In genomic region chr15:96359371-96359771, GRCh38 we compare ENCODE assay signal across 13 cellular contexts. TPM values are rescaled to one million over a fixed set of nuclear protein-coding genes. Genes with fewer than 3 reads are reported as not detected.
DNase-seq lines count a peak whose midpoint lies in the region; ATAC-seq and TF ChIP-seq lines count a peak whose summit lies in the region.
"Had no signal": no experiment of that assay in that cellular context is flagged by ENCODE, and none has a peak within 500 bp of the region (broad histone marks: within the 10 kb centered on the region; RNA-seq: fewer than 3 reads in every experiment).

No MANE protein-coding gene starts in this region.

- no peaks in the 10 kb centered on the region for H3K9me3 ChIP-seq in heart left ventricle
- H3K9me3 ChIP-seq: A549 had no signal

- peak overlapping the region in 10 of 12 donors; percentile 30 to 70 (median 52) for H3K4me3 ChIP-seq in heart left ventricle
- peak overlapping the region; percentile 63 for H3K4me3 ChIP-seq in fibroblast of villous mesenchyme (ENCODE audit: low read depth, low read length)
- peak overlapping the region; percentile 9 for H3K4me3 ChIP-seq in urinary bladder (ENCODE audit: low read depth, low read length)
- H3K4me3 ChIP-seq: A549 had no signal

- DNase-seq in heart left ventricle (no peak), left cardiac atrium (no peak), fibroblast of villous mesenchyme (ENCODE audit: low read depth) (peak; percentile 32), osteocyte (ENCODE audit: extremely low spot score, unreplicated experiment) (no peak), GM10266 (ENCODE audit: extremely low spot score) (no peak)
- DNase-seq in activated effector memory CD4-positive, alpha-beta T cell treated with Interleukin-2 at 50 U/mL for 16 hours, result no peak
- no peak for DNase-seq in effector CD8-positive, alpha-beta T cell (lab: John Stamatoyannopoulos, UW)
- DNase-seq: activated B cell treated with CpG ODN at 0.5 μM for 24 hours, COR-L47, natural killer cell had no signal

- H3K27ac Mint-ChIP-seq in osteocyte (ENCODE audit: unreplicated experiment), result peak overlapping the region; percentile 27
- H3K27ac Mint-ChIP-seq: activated B cell treated with CpG ODN at 0.5 μM for 24 hours; activated naive CD8-positive, alpha-beta T cell; natural killer cell had no signal

- WGBS in heart left ventricle, 4 donors, result 38 to 60% (median 53%) methylated on average over 20 of the region's 20 CpGs
- 77% methylated on average over 20 of the region's 20 CpGs for WGBS in urinary bladder

- H3K36me3 Mint-ChIP-seq in osteocyte (ENCODE audit: unreplicated experiment), result peaks cover 11% of the 10 kb centered on the region
- H3K36me3 Mint-ChIP-seq: activated naive CD8-positive, alpha-beta T cell had no signal

- H3K27ac ChIP-seq in heart left ventricle (peak overlapping the region in 7 of 12 donors; percentile 35 to 79 (median 49)), urinary bladder (ENCODE audit: low read depth) (no peak overlapping the region)
- H3K27ac ChIP-seq: A549 had no signal

- H3K4me1 ChIP-seq in heart left ventricle (peaks cover 0 to 45% (median 24%) of the 10 kb centered on the region in 12 donors), urinary bladder (ENCODE audit: insufficient read depth) (no peaks in the 10 kb centered on the region)

- no peak for TF ChIP-seq POLR2A in heart left ventricle (IDR thresholded peaks at IDR 0.05)

- H3K9me3 Mint-ChIP-seq in osteocyte (ENCODE audit: unreplicated experiment), result no peaks in the 10 kb centered on the region
- H3K9me3 Mint-ChIP-seq: activated B cell treated with CpG ODN at 0.5 μM for 24 hours had no signal

- intact Hi-C loops in heart left ventricle (cut with DNase I), result loop anchor here (5.0 to 10.0 kb wide), 14 partner anchors 223 to 1687 kb away; no protein-coding TSS in a partner anchor
- intact Hi-C loops in left cardiac atrium (cut with DNase I), result loop anchor here (5.0 to 10.0 kb wide), 3 partner anchors 225 to 875 kb away; no protein-coding TSS in a partner anchor

- H3K36me3 ChIP-seq in heart left ventricle, result no peaks in the 10 kb centered on the region
- H3K36me3 ChIP-seq in urinary bladder (ENCODE audit: insufficient read depth), result no peaks in the 10 kb centered on the region

- peaks cover 4 to 98% (median 54%) of the 10 kb centered on the region in 9 donors for H3K27me3 ChIP-seq in heart left ventricle

- peaks cover 46% of the 10 kb centered on the region for H3K4me1 Mint-ChIP-seq in osteocyte (ENCODE audit: unreplicated experiment)

- ATAC-seq in heart left ventricle (no peak), left cardiac atrium (no peak)
- ATAC-seq: A549, natural killer cell had no signal

- H3K27me3 Mint-ChIP-seq in osteocyte (ENCODE audit: unreplicated experiment), result peaks cover 23% of the 10 kb centered on the region

- TF ChIP-seq CTCF in heart left ventricle (IDR thresholded peaks at IDR 0.05) (no peak), fibroblast of villous mesenchyme (IDR thresholded peaks at IDR 0.05; ENCODE audit: insufficient read depth, low read depth, low read length) (no peak), osteocyte (IDR thresholded peaks at IDR 0.05) (no peak), GM10266 (IDR thresholded peaks at IDR 0.05; ENCODE audit: control insufficient read depth, insufficient read depth, low read depth, missing control alignments) (no peak)

- H3K4me3 Mint-ChIP-seq in osteocyte (ENCODE audit: unreplicated experiment), result peak overlapping the region; percentile 69
- H3K4me3 Mint-ChIP-seq: activated B cell treated with CpG ODN at 0.5 μM for 24 hours; activated naive CD8-positive, alpha-beta T cell; natural killer cell had no signal

RNA-seq across cellular contexts. Expression of gene NR2F2, which starts 28.9 kb away (rescaled TPM):
- 10 to 100 TPM; 11.9 to 22.4 (median 16.5) TPM for total RNA-seq in heart left ventricle
- 10 to 100 TPM; 11.8 to 16.1 TPM for polyA plus RNA-seq in heart left ventricle
- total RNA-seq in left cardiac atrium, result 10 to 100 TPM; 41.2 to 43.5 TPM
- 73.1 and 96.3 TPM in 2 replicates for total RNA-seq in fibroblast of villous mesenchyme
- 286 and 292 TPM in 2 replicates for total RNA-seq in osteocyte
- total RNA-seq in urinary bladder, result 28.0 TPM
- polyA plus RNA-seq in urinary bladder, result 66.2 TPM
- total RNA-seq: activated B cell treated with CpG ODN at 0.5 μM for 24 hours, natural killer cell had no signal

Comparison
In these comparisons a context has a peak if more than half of its experiments do, and no peak if none do; other contexts are left out.
1. H3K4me3 ChIP-seq: peak in every context shown above with its lines; median percentile 63 in fibroblast of villous mesenchyme; 52 in heart left ventricle; 9 in urinary bladder.